In the genomic region with DNA sequence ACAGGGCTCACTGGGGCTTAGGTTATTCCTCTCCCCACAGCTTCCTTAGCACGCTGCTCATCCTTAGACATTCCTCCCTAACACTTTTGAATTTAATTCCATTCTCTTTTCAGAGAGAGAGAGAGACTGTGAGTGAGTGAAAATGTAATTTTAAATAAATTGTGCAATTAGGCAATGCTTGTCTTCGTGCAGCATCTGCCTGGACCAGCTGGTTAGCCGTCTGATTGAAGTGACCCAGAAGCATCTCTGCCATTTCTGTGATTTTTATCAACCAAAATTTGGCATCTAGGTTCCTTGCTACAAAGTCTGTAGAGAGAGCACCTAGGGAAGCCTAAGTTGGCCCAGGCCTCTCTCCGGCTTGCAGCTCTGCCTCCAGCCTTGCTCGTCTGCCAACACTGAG, we compare ENCODE assay signal across 23 cellular contexts.
DNase-seq lines count a peak whose midpoint lies in the region; ATAC-seq and TF ChIP-seq lines count a peak whose summit lies in the region.
"Had no signal": no experiment of that assay in that cellular context is flagged by ENCODE, and none has a peak within 500 bp of the region (broad histone marks: within the 10 kb centered on the region; RNA-seq: fewer than 3 reads in every experiment).

No MANE protein-coding gene starts in this region.

- no peaks in the 10 kb centered on the region for H3K9me3 Mint-ChIP-seq in CD4-positive, alpha-beta T cell

- H2AFZ ChIP-seq in neuronal stem cell (ENCODE audit: low read length) = no peak overlapping the region
- H2AFZ ChIP-seq: GM23248 had no signal

- H4K8ac ChIP-seq in neuronal stem cell (ENCODE audit: low read depth, low read length) = no peak overlapping the region

- no peaks in the 10 kb centered on the region for H3K4me1 Mint-ChIP-seq in CD4-positive, alpha-beta T cell (ENCODE audit: low read depth)
- H3K4me1 Mint-ChIP-seq: B cell; CD4-positive, CD25-positive, alpha-beta regulatory T cell had no signal

- H3K23ac ChIP-seq in neuronal stem cell (ENCODE audit: low read depth, low read length, poor library complexity) = no peak overlapping the region

- CTCF ChIA-PET in CD4-positive, alpha-beta T cell (lab: Charles Lee) = no interaction called here

- no peak overlapping the region for H4K91ac ChIP-seq in neuronal stem cell (ENCODE audit: low read depth, low read length, poor library complexity)

- H3K27me3 Mint-ChIP-seq in CD4-positive, alpha-beta T cell = peaks cover 46% of the 10 kb centered on the region

- POLR2A ChIA-PET in CD4-positive, alpha-beta T cell (lab: Charles Lee) = no interaction called here

- no peak overlapping the region for H2BK12ac ChIP-seq in neuronal stem cell (ENCODE audit: low read length)

- no peak overlapping the region for H3K4me2 ChIP-seq in neuronal stem cell (ENCODE audit: insufficient read depth, low read length, poor library complexity, severe bottlenecking)
- H3K4me2 ChIP-seq: A549, BLaER1 had no signal

- H3K14ac ChIP-seq in neuronal stem cell (ENCODE audit: low read length) = no peak overlapping the region

- no peak overlapping the region for H3K9ac ChIP-seq in neuronal stem cell (ENCODE audit: low read depth, low read length, poor library complexity)
- H3K9ac ChIP-seq: BLaER1, GM23248 had no signal

- no peak overlapping the region for H3K27ac ChIP-seq in right atrium auricular region
- H3K27ac ChIP-seq in neuronal stem cell (replicated peaks; ENCODE audit: low read length) = no peak overlapping the region
- H3K27ac ChIP-seq in CD4-positive, alpha-beta T cell (ENCODE audit: low read depth, low read length) = no peak overlapping the region
- H3K27ac ChIP-seq: A549, BLaER1, C4-2B, GM23248 had no signal

- DNase-seq in right atrium auricular region (ENCODE audit: low spot score) = peak; percentile 42
- DNase-seq in Right ventricle myocardium superior = no peak
- DNase-seq in SK-N-DZ (ENCODE audit: low spot score) = peak; percentile 87
- peak; percentile 2 for DNase-seq in cerebellar cortex (ENCODE audit: low spot score)
- no peak for DNase-seq in neuronal stem cell (ENCODE audit: low spot score)
- no peak for DNase-seq in AG08396 (ENCODE audit: low spot score)
- no peak for DNase-seq in CD4-positive, alpha-beta T cell
- DNase-seq: 8988T; ACHN; CD4-positive, CD25-positive, alpha-beta regulatory T cell; CD8-positive, alpha-beta memory T cell; DMS 273 treated with DMSO at 0.1 percent for 48 hours; DMS53; DMS79 treated with DMSO at 0.1 percent for 48 hours; GF-D8; GM23248; H7; HCEC 1CT had no signal

- WGBS in neuronal stem cell (ENCODE audit: extremely low coverage in 2 of 2, insufficient read length in 2 of 2, insufficient replicate concordance in 1 of 2), 2 donors = no CpG with 5 or more reads among the region's 5 CpGs

- H3K79me1 ChIP-seq in neuronal stem cell (ENCODE audit: low read depth, low read length) = no peaks in the 10 kb centered on the region

- H3K27me3 ChIP-seq in right atrium auricular region (no peaks in the 10 kb centered on the region), neuronal stem cell (ENCODE audit: control insufficient read depth in 3 of 3, insufficient read depth in 3 of 3, low read depth in 1 of 3, low read length in 3 of 3) (peaks cover 0 to 10% (median 2%) of the 10 kb centered on the region in 3 experiments)
- H3K27me3 ChIP-seq in CD4-positive, alpha-beta T cell (ENCODE audit: control insufficient read depth, insufficient read depth, low read length) = no peaks in the 10 kb centered on the region
- H3K27me3 ChIP-seq: BLaER1 had no signal

- intact Hi-C loops in Right ventricle myocardium superior (cut with DNase I) = no loop called here
- intact Hi-C loops in CD4-positive, alpha-beta T cell (cut with DNase I, micrococcal nuclease) = no loop called here

- no peaks in the 10 kb centered on the region for H3K36me3 Mint-ChIP-seq in CD4-positive, alpha-beta T cell (ENCODE audit: low read depth)
- H3K36me3 Mint-ChIP-seq: CD4-positive, CD25-positive, alpha-beta regulatory T cell; CD8-positive, alpha-beta memory T cell had no signal

- H3K4me3 ChIP-seq in right atrium auricular region = no peak overlapping the region
- H3K4me3 ChIP-seq in neuronal stem cell (ENCODE audit: low read length in 2 of 2) = no peak overlapping the region
- H3K4me3 ChIP-seq: A549, BLaER1, GM23248 had no signal

- no peak overlapping the region for H3K4ac ChIP-seq in neuronal stem cell (ENCODE audit: low read length)

- no peak for TF ChIP-seq CTCF in right atrium auricular region (IDR thresholded peaks at IDR 0.05)
- no peak for TF ChIP-seq CTCF in CD4-positive, alpha-beta T cell (IDR thresholded peaks at IDR 0.05)

- H3K4me1 ChIP-seq in right atrium auricular region = no peaks in the 10 kb centered on the region
- peaks cover 0 to 33% of the 10 kb centered on the region in 2 donors for H3K4me1 ChIP-seq in neuronal stem cell (ENCODE audit: control insufficient read depth in 2 of 2, insufficient read depth in 1 of 2, low read depth in 1 of 2, low read length in 2 of 2)
- H3K4me1 ChIP-seq: A549, BLaER1 had no signal

- no peak overlapping the region for H2BK5ac ChIP-seq in neuronal stem cell (ENCODE audit: low read length)

- no peak for ATAC-seq in Right ventricle myocardium superior (ENCODE audit: poor library complexity)
- no peak for ATAC-seq in CD4-positive, alpha-beta T cell (ENCODE audit: poor library complexity)
- ATAC-seq in GM18858 (IDR thresholded peaks at IDR 0.05; ENCODE audit: unreplicated experiment) = no peak
- ATAC-seq: A549 had no signal

- no peak overlapping the region for H2BK120ac ChIP-seq in neuronal stem cell (ENCODE audit: low read depth, low read length)

- H3K36me3 ChIP-seq in right atrium auricular region = no peaks in the 10 kb centered on the region
- H3K36me3 ChIP-seq in neuronal stem cell (replicated peaks in 1 of 2; ENCODE audit: control insufficient read depth in 2 of 2, insufficient read depth in 2 of 2, low read length in 2 of 2) = no peaks in the 10 kb centered on the region
- H3K36me3 ChIP-seq: BLaER1 had no signal

- H3K9me3 ChIP-seq in right atrium auricular region (no peaks in the 10 kb centered on the region), neuronal stem cell (replicated peaks in 1 of 2; ENCODE audit: control insufficient read depth in 2 of 2, insufficient read depth in 1 of 2, low read depth in 1 of 2, low read length in 2 of 2) (no peaks in the 10 kb centered on the region)
- H3K9me3 ChIP-seq in CD4-positive, alpha-beta T cell (ENCODE audit: control insufficient read depth, low read length) = no peaks in the 10 kb centered on the region
- H3K9me3 ChIP-seq: A549 had no signal

- H2AK5ac ChIP-seq in neuronal stem cell (ENCODE audit: low read depth, low read length) = peak overlapping the region; percentile 73

- H3K18ac ChIP-seq in neuronal stem cell (ENCODE audit: low read length) = no peak overlapping the region

- no peak overlapping the region for H3K27ac Mint-ChIP-seq in CD4-positive, alpha-beta T cell
- H3K27ac Mint-ChIP-seq: B cell; CD4-positive, CD25-positive, alpha-beta regulatory T cell; CD8-positive, alpha-beta memory T cell had no signal

- no peak overlapping the region for H2BK15ac ChIP-seq in neuronal stem cell (ENCODE audit: low read length)

- no peak overlapping the region for H3K4me3 Mint-ChIP-seq in CD4-positive, alpha-beta T cell
- H3K4me3 Mint-ChIP-seq: B cell; CD4-positive, CD25-positive, alpha-beta regulatory T cell; CD8-positive, alpha-beta memory T cell had no signal

Comparison
In these comparisons a context has a peak if more than half of its experiments do, and no peak if none do; other contexts are left out.
1. DNase-seq: peak in right atrium auricular region (single experiment), SK-N-DZ (single experiment) and cerebellar cortex (single experiment); none in Right ventricle myocardium superior (single experiment), neuronal stem cell (single experiment), AG08396 (single experiment) and CD4-positive, alpha-beta T cell (0 of 10).